24 cellular contexts compared by ENCODE assay signal in the genomic region with DNA sequence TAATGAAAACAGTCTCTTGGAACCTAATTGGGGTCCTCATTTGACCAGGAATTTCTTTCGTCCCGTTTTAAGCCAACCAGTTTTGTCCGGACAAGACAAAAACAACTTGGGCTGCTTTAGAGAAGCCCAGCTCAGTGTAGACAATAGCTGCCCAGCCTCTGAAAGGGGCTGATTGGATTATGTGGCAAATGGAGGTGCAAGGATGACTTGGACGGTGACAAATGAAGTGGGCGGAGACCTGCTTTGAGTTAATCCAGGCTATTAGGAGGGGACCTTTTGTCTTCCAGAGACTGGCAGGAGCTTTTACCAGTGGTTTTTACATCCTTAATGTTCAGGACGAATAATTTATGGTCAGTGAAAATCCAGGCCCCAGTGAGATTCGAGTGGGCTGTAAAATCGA. TPM values are rescaled to one million over a fixed set of nuclear protein-coding genes. Genes with fewer than 3 reads are reported as not detected.
DNase-seq lines count a peak whose midpoint lies in the region; ATAC-seq and TF ChIP-seq lines count a peak whose summit lies in the region.
"Had no signal": no experiment of that assay in that cellular context is flagged by ENCODE, and none has a peak within 500 bp of the region (broad histone marks: within the 10 kb centered on the region; RNA-seq: fewer than 3 reads in every experiment).

No MANE protein-coding gene starts in this region.

- in situ Hi-C loops in HAP-1 (cut with MboI; ENCODE audit: low sequenced_read_pairs), result no loop called here

- H3K9me3 ChIP-seq in HAP-1 (peaks cover 5% of the 10 kb centered on the region), neuron (ENCODE audit: low read length) (peaks cover 8% of the 10 kb centered on the region)
- H3K9me3 ChIP-seq: colonic mucosa, lower lobe of right lung had no signal

- H3K36me3 ChIP-seq in HAP-1 (replicated peaks) (no peaks in the 10 kb centered on the region), neuron (ENCODE audit: insufficient read depth, low read length) (no peaks in the 10 kb centered on the region)
- H3K36me3 ChIP-seq: colonic mucosa, lower lobe of right lung, right atrium auricular region had no signal

- DNase-seq in HAP-1 (ENCODE audit: low spot score in 2 of 2), result peak; percentile 94 to 100
- peak; percentile 38 to 42 for DNase-seq in NCI-H187 (lab: John Stamatoyannopoulos, UW)
- DNase-seq in NCI-H2171 treated with DMSO at 0.1 percent for 48 hours (lab: John Stamatoyannopoulos, UW), result no peak
- no peak for DNase-seq in omental fat pad (ENCODE audit: low spot score)
- DNase-seq in activated CD4-positive, alpha-beta T cell treated with anti-CD3 and anti-CD28 coated beads, Interleukin-2, amount 50 U/mL, for 1 hour, result no peak
- DNase-seq: activated CD4-positive, CD25-positive, alpha-beta regulatory T cell; activated CD8-positive, alpha-beta T cell treated with anti-CD3 and anti-CD28 coated beads for 36 hours; activated gamma-delta T cell treated with Interleukin-2 at 50 U/mL for 16 hours; CD4-positive, alpha-beta memory T cell; colonic mucosa; DMS53; lower lobe of right lung; NCI-H2029 treated with DMSO at 0.1 percent for 48 hours; NCI-H526 treated with DMSO at 0.1 percent for 48 hours; stimulated activated CD4-positive, alpha-beta T cell treated with anti-CD3 and anti-CD28 coated beads, Interleukin-4, amount 100 ng/mL, for 24 hours; stimulated activated naive CD4-positive, alpha-beta T cell treated with Interleukin-2 at 50 U/mL for 16 hours; T1000 had no signal

- peaks cover 57% of the 10 kb centered on the region for H3K4me1 Mint-ChIP-seq in brain

- H3K9me3 Mint-ChIP-seq in brain, result peaks cover 21 to 38% (median 26%) of the 10 kb centered on the region in 5 experiments

- H3K27me3 Mint-ChIP-seq in brain, result peaks cover 31% of the 10 kb centered on the region

- no peak overlapping the region for H3K4me3 ChIP-seq in HAP-1
- H3K4me3 ChIP-seq in neuron (ENCODE audit: low read length), result no peak overlapping the region
- H3K4me3 ChIP-seq: colonic mucosa, GM12878, lower lobe of right lung, right atrium auricular region had no signal

- no peak for ATAC-seq in omental fat pad (ENCODE audit: low FRiP score)
- ATAC-seq: activated CD8-positive, alpha-beta T cell treated with anti-CD3 and anti-CD28 coated beads for 36 hours; GM12878; lower lobe of right lung had no signal

- H3K27me3 ChIP-seq in HAP-1 (ENCODE audit: low read depth) (no peaks in the 10 kb centered on the region), neuron (ENCODE audit: insufficient read depth, low read length) (no peaks in the 10 kb centered on the region)
- H3K27me3 ChIP-seq: colonic mucosa, right atrium auricular region had no signal

- peak overlapping the region in 4 of 5 experiments; percentile 38 to 89 (median 86) for H3K27ac Mint-ChIP-seq in brain
- H3K27ac Mint-ChIP-seq: activated CD8-positive, alpha-beta T cell treated with anti-CD3 and anti-CD28 coated beads for 36 hours; CD4-positive, alpha-beta memory T cell had no signal

- H3K4me3 Mint-ChIP-seq in brain, result peak overlapping the region in 1 of 5 experiments; percentile 20
- H3K4me3 Mint-ChIP-seq: activated CD8-positive, alpha-beta T cell treated with anti-CD3 and anti-CD28 coated beads for 36 hours; CD4-positive, alpha-beta memory T cell had no signal

- peak overlapping the region; percentile 8 for H2AFZ ChIP-seq in neuron (ENCODE audit: low read depth, low read length)

- H3K36me3 Mint-ChIP-seq in brain, result peaks cover 22% of the 10 kb centered on the region
- H3K36me3 Mint-ChIP-seq: CD4-positive, alpha-beta memory T cell had no signal

- H3K4me1 ChIP-seq in HAP-1 (peaks cover 40% of the 10 kb centered on the region), neuron (ENCODE audit: insufficient read depth, low read length) (peaks cover 38% of the 10 kb centered on the region)
- H3K4me1 ChIP-seq: colonic mucosa, lower lobe of right lung, right atrium auricular region had no signal

- no peak for TF ChIP-seq CTCF in brain (conservative IDR thresholded peaks at IDR 0.05)
- no peak for TF ChIP-seq CTCF in omental fat pad (IDR thresholded peaks at IDR 0.05)

RNA-seq across cellular contexts. Expression of a gene that starts 4.8 kb away (rescaled TPM):
- polyA plus RNA-seq in brain (ENCODE audit: insufficient read depth, low read depth, low replicate concordance), result 33.5 TPM
- 100 to 1,000 TPM in 3 of 4 donors, 10 to 100 TPM in 1; 34.9 to 169 (median 117) TPM for total RNA-seq in omental fat pad
- total RNA-seq: activated CD8-positive, alpha-beta T cell treated with anti-CD3 and anti-CD28 coated beads for 36 hours; CD4-positive, alpha-beta memory T cell; MCF 10A; OCI-LY7; osteocyte had no signal
- polyA plus RNA-seq: CD4-positive, alpha-beta memory T cell had no signal

Comparison
In these comparisons a context has a peak if more than half of its experiments do, and no peak if none do; other contexts are left out.
1. DNase-seq: peak in HAP-1 (2 of 2) and NCI-H187 (2 of 2); none in NCI-H2171 treated with DMSO at 0.1 percent for 48 hours (single experiment), omental fat pad (single experiment) and activated CD4-positive, alpha-beta T cell treated with anti-CD3 and anti-CD28 coated beads, Interleukin-2, amount 50 U/mL, for 1 hour (single experiment).